ENCODE assay signal across 8 cellular contexts in genomic region chr7:121329460-121330052, GRCh38. TPM values are rescaled to one million over a fixed set of nuclear protein-coding genes. Genes with fewer than 3 reads are reported as not detected.
DNase-seq lines count a peak whose midpoint lies in the region; ATAC-seq lines count a peak whose summit lies in the region.

No MANE protein-coding gene starts in this region.

- peaks cover 72% of the 10 kb centered on the region for H3K27me3 Mint-ChIP-seq in activated naive CD8-positive, alpha-beta T cell treated with anti-CD3 and anti-CD28 coated beads for 36 hours
- H3K27me3 Mint-ChIP-seq in immature natural killer cell (ENCODE audit: low read depth in 3 of 3) = peaks cover 9 to 37% (median 18%) of the 10 kb centered on the region in 3 donors
- no peaks in the 10 kb centered on the region for H3K27me3 Mint-ChIP-seq in stimulated activated memory B cell treated with anti-CD40 and anti-IgM and Interleukin-4, amounts not matched to agents 10 μg/mL and 1 μg/mL and 100 μg/mL, for 72 hours

- H3K27ac Mint-ChIP-seq in activated naive CD8-positive, alpha-beta T cell treated with anti-CD3 and anti-CD28 coated beads for 36 hours = no peak overlapping the region
- H3K27ac Mint-ChIP-seq in immature natural killer cell = no peak overlapping the region
- peak overlapping the region; percentile 93 for H3K27ac Mint-ChIP-seq in stimulated activated memory B cell treated with anti-CD40 and anti-IgM and Interleukin-4, amounts not matched to agents 10 μg/mL and 1 μg/mL and 100 μg/mL, for 72 hours

- peak overlapping the region; percentile 53 for H3K4me3 Mint-ChIP-seq in activated naive CD8-positive, alpha-beta T cell treated with anti-CD3 and anti-CD28 coated beads for 36 hours
- peak overlapping the region; percentile 15 to 63 (median 61) for H3K4me3 Mint-ChIP-seq in immature natural killer cell
- H3K4me3 Mint-ChIP-seq in stimulated activated memory B cell treated with anti-CD40 and anti-IgM and Interleukin-4, amounts not matched to agents 10 μg/mL and 1 μg/mL and 100 μg/mL, for 72 hours = peak overlapping the region; percentile 90

- no peaks in the 10 kb centered on the region for H3K9me3 Mint-ChIP-seq in activated naive CD8-positive, alpha-beta T cell treated with anti-CD3 and anti-CD28 coated beads for 36 hours
- no peaks in the 10 kb centered on the region for H3K9me3 Mint-ChIP-seq in immature natural killer cell
- H3K9me3 Mint-ChIP-seq in stimulated activated memory B cell treated with anti-CD40 and anti-IgM and Interleukin-4, amounts not matched to agents 10 μg/mL and 1 μg/mL and 100 μg/mL, for 72 hours = no peaks in the 10 kb centered on the region

- H3K36me3 Mint-ChIP-seq in activated naive CD8-positive, alpha-beta T cell treated with anti-CD3 and anti-CD28 coated beads for 36 hours = no peaks in the 10 kb centered on the region
- peaks cover 0 to 4% (median 0%) of the 10 kb centered on the region in 3 donors for H3K36me3 Mint-ChIP-seq in immature natural killer cell
- H3K36me3 Mint-ChIP-seq in stimulated activated memory B cell treated with anti-CD40 and anti-IgM and Interleukin-4, amounts not matched to agents 10 μg/mL and 1 μg/mL and 100 μg/mL, for 72 hours = peaks cover 18% of the 10 kb centered on the region

- peak; percentile 69 for ATAC-seq in GM21367 (IDR thresholded peaks at IDR 0.05; ENCODE audit: unreplicated experiment)
- peak; percentile 66 for ATAC-seq in stimulated activated memory B cell treated with anti-CD40 and anti-IgM and Interleukin-4, amounts not matched to agents 10 μg/mL and 1 μg/mL and 100 μg/mL, for 72 hours
- ATAC-seq in HG02840 (IDR thresholded peaks at IDR 0.05; ENCODE audit: low FRiP score, unreplicated experiment) = no peak

- H3K4me1 Mint-ChIP-seq in activated naive CD8-positive, alpha-beta T cell treated with anti-CD3 and anti-CD28 coated beads for 36 hours = peaks cover 16% of the 10 kb centered on the region
- H3K4me1 Mint-ChIP-seq in immature natural killer cell = peaks cover 11 to 15% of the 10 kb centered on the region in 2 donors
- peaks cover 45% of the 10 kb centered on the region for H3K4me1 Mint-ChIP-seq in stimulated activated memory B cell treated with anti-CD40 and anti-IgM and Interleukin-4, amounts not matched to agents 10 μg/mL and 1 μg/mL and 100 μg/mL, for 72 hours

- DNase-seq in ELR (ENCODE audit: low read depth) = peak; percentile 53
- DNase-seq in NCI-H1092 (lab: John Stamatoyannopoulos, UW) = peak; percentile 26
- DNase-seq in activated naive CD8-positive, alpha-beta T cell treated with anti-CD3 and anti-CD28 coated beads for 36 hours = peak; percentile 28
- DNase-seq in immature natural killer cell = peak in 1 of 3 donors; percentile 5
- no peak for DNase-seq in UCSD-AML1 (lab: John Stamatoyannopoulos, UW; ENCODE audit: unreplicated experiment)

RNA-seq across cellular contexts. Expression of gene WNT16, which starts 0.8 kb away (rescaled TPM):
- total RNA-seq in activated naive CD8-positive, alpha-beta T cell treated with anti-CD3 and anti-CD28 coated beads for 36 hours = not detected
- not detected for polyA plus RNA-seq in immature natural killer cell
